ENCODE assay signal across 25 cellular contexts in the genomic region with DNA sequence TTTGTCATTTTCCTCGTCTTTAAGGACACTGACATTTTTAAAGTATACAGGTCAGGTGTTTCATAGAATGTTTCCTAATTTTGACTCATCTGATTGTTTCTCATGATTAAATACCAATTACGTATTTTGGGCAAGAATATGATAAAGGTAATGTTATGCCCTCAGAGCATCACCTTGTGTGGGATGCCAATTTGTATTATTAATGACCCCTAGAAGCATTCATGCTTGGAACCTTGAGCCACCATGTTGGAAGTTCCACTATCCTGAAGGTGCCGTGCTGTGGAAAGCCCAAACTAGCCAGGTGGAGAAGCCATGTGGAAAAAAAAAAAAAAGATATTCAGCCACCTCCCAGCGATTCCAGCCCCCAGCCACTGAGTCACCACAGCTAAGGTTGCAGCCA.
"Had no signal": no experiment of that assay in that cellular context is flagged by ENCODE, and none has a peak within 500 bp of the region (broad histone marks: within the 10 kb centered on the region; RNA-seq: fewer than 3 reads in every experiment).

No MANE protein-coding gene starts in this region.

- FAIRE-seq: endothelial cell of umbilical vein, frontal cortex, kidney had no signal

- H3K36me3 ChIP-seq: colonic mucosa, esophagus muscularis mucosa, gastroesophageal sphincter, heart left ventricle, lower lobe of right lung had no signal

- H3K4me3 ChIP-seq: colonic mucosa, dorsolateral prefrontal cortex, esophagus muscularis mucosa, gastroesophageal sphincter, heart left ventricle, hepatocyte, lower lobe of right lung, mucosa of descending colon had no signal

- H3K79me2 ChIP-seq: hepatocyte had no signal

- ATAC-seq: foreskin keratinocyte, gastroesophageal sphincter, heart left ventricle, left colon, left lobe of liver, left ventricle myocardium superior, lower lobe of right lung, mucosa of descending colon had no signal

- DNase-seq: colonic mucosa; cortex of kidney; dermis blood vessel endothelial cell; dorsolateral prefrontal cortex; effector CD4-positive, alpha-beta T cell; effector memory CD4-positive, alpha-beta T cell; foreskin keratinocyte; heart left ventricle; hypothalamus; immature natural killer cell; islet precursor cell; kidney; kidney glomerular epithelial cell; left colon; left ventricle myocardium superior; lower lobe of right lung; mesenchymal stem cell; mucosa of descending colon had no signal

- H3K4me3 Mint-ChIP-seq: immature natural killer cell, mesothelial cell of epicardium had no signal

- H3K9me3 ChIP-seq: colonic mucosa, esophagus muscularis mucosa, gastroesophageal sphincter, heart left ventricle, lower lobe of right lung, mucosa of descending colon had no signal

- H3K4me2 ChIP-seq: hepatocyte had no signal

- H3K27ac Mint-ChIP-seq: immature natural killer cell, mesothelial cell of epicardium had no signal

- H3K27ac ChIP-seq: colonic mucosa, esophagus muscularis mucosa, foreskin keratinocyte, gastroesophageal sphincter, heart left ventricle, hepatocyte, lower lobe of right lung had no signal

- H3K36me3 Mint-ChIP-seq: immature natural killer cell, mesothelial cell of epicardium had no signal

- H3K9me3 Mint-ChIP-seq: immature natural killer cell had no signal

- H3K4me1 ChIP-seq: colonic mucosa, foreskin keratinocyte, gastroesophageal sphincter had no signal

- H3K27me3 ChIP-seq: colonic mucosa, dorsolateral prefrontal cortex, esophagus muscularis mucosa, foreskin keratinocyte, gastroesophageal sphincter, heart left ventricle, hepatocyte had no signal

- H3K4me1 Mint-ChIP-seq: immature natural killer cell had no signal
